In the genomic region with DNA sequence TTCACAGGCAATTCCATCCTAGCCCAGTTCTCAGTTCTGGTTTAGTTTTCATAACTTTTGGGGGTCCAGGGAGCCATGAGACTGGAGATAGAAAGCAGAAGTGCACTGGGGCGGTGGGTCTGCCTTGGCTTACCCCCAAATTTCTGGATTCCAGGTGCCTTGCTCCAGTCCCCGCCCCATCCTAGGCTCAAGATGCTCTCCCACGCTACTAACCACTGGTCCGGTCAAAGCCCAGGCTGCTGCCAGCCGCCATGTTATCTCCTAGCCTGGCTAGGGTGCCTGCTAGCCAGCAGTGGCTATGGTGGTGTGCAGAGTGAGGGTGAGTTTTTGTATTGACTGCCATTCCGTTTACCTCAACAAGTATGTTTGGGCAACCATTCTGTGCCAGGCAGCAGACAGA, we compare ENCODE assay signal across 7 cellular contexts.
DNase-seq lines count a peak whose midpoint lies in the region; ATAC-seq and TF ChIP-seq lines count a peak whose summit lies in the region.
"Not testable (repeated sequence)": the region's sequence is repeated elsewhere in the genome, so short reads cannot be mapped to it uniquely, and the experiment has no call there.

No MANE protein-coding gene starts in this region.

- peaks cover 14% of the 10 kb centered on the region for H3K9me3 Mint-ChIP-seq in osteocyte (ENCODE audit: unreplicated experiment)
- not testable (repeated sequence) for H3K9me3 Mint-ChIP-seq in type B pancreatic cell

- not testable (repeated sequence) for H3K27me3 Mint-ChIP-seq in osteocyte (ENCODE audit: unreplicated experiment); type B pancreatic cell

- H3K27ac ChIP-seq in sigmoid colon, spleen, upper lobe of right lung: not testable (repeated sequence)

- DNase-seq in mesenteric fat pad (ENCODE audit: low spot score) (peak; percentile 49), osteocyte (ENCODE audit: extremely low spot score, unreplicated experiment) (peak; percentile 36), posterior vena cava (ENCODE audit: low spot score) (peak; percentile 54), sigmoid colon (peak; percentile 4), spleen (peak; percentile 48), type B pancreatic cell (ENCODE audit: extremely low spot score, unreplicated experiment) (peak; percentile 54), upper lobe of right lung (peak; percentile 35)

- H3K4me1 ChIP-seq in sigmoid colon, spleen, upper lobe of right lung: not testable (repeated sequence)

- H3K27me3 ChIP-seq in sigmoid colon; spleen (replicated peaks in 1 of 7); upper lobe of right lung: not testable (repeated sequence)

- not testable (repeated sequence) for H3K4me3 ChIP-seq in sigmoid colon, spleen, upper lobe of right lung

- TF ChIP-seq POLR2A in sigmoid colon (IDR thresholded peaks at IDR 0.05); spleen (IDR thresholded peaks at IDR 0.05): not testable (repeated sequence)

- TF ChIP-seq EP300 in sigmoid colon (IDR thresholded peaks at IDR 0.05): not testable (repeated sequence)

- not testable (repeated sequence) for H3K9me3 ChIP-seq in sigmoid colon, upper lobe of right lung
- H3K9me3 ChIP-seq in spleen: peaks cover 0 to 49% (median 11%) of the 10 kb centered on the region in 8 donors

- H3K36me3 Mint-ChIP-seq in osteocyte (ENCODE audit: unreplicated experiment); type B pancreatic cell: not testable (repeated sequence)

- H3K27ac Mint-ChIP-seq in osteocyte (ENCODE audit: unreplicated experiment); type B pancreatic cell: not testable (repeated sequence)

- TF ChIP-seq CTCF in osteocyte (IDR thresholded peaks at IDR 0.05); sigmoid colon (IDR thresholded peaks at IDR 0.05); spleen (IDR thresholded peaks at IDR 0.05 in 8 of 11, conservative IDR thresholded peaks at IDR 0.05 in 3 of 11); type B pancreatic cell (conservative IDR thresholded peaks at IDR 0.05); upper lobe of right lung (IDR thresholded peaks at IDR 0.05): not testable (repeated sequence)

- H3K4me3 Mint-ChIP-seq in osteocyte (ENCODE audit: unreplicated experiment); type B pancreatic cell: not testable (repeated sequence)

- H3K36me3 ChIP-seq in sigmoid colon, spleen, upper lobe of right lung: not testable (repeated sequence)

- ATAC-seq in upper lobe of right lung: not testable (repeated sequence)

- not testable (repeated sequence) for H3K4me1 Mint-ChIP-seq in osteocyte (ENCODE audit: unreplicated experiment); type B pancreatic cell (ENCODE audit: unreplicated experiment)

- intact Hi-C loops in posterior vena cava (cut with DNase I); sigmoid colon (cut with DNase I); spleen (cut with DNase I; ENCODE audit: low total_unique reads); upper lobe of right lung (cut with DNase I): not testable (repeated sequence)

- 75 to 76% methylated on average over 5 of the region's 6 CpGs for WGBS in sigmoid colon, 2 donors
- 62 to 80% (median 71%) methylated on average over 5 of the region's 6 CpGs for WGBS in spleen, 5 donors

Comparison
In these comparisons a context has a peak if more than half of its experiments do, and no peak if none do; other contexts are left out.
1. DNase-seq: peak in every context shown above with its lines; median percentile 54 in posterior vena cava; 54 in type B pancreatic cell; 49 in mesenteric fat pad; 48 in spleen; 36 in osteocyte; 35 in upper lobe of right lung; 4 in sigmoid colon.